In genomic region chr3:29171583-29171990, GRCh38 we compare ENCODE assay signal across 10 cellular contexts.
A peak's percentile ranks its signal among the peaks of the same experiment; 100 is the strongest.
DNase-seq lines count a peak whose midpoint lies in the region; ATAC-seq and TF ChIP-seq lines count a peak whose summit lies in the region.
"Had no signal": no experiment of that assay in that cellular context is flagged by ENCODE, and none has a peak within 500 bp of the region (broad histone marks: within the 10 kb centered on the region; RNA-seq: fewer than 3 reads in every experiment).

No MANE protein-coding gene starts in this region.

- H3K27me3 Mint-ChIP-seq in nephron progenitor cell (ENCODE audit: low read depth, poor library complexity), result no peaks in the 10 kb centered on the region

- H3K9me3 Mint-ChIP-seq in nephron progenitor cell, result peaks cover 9% of the 10 kb centered on the region

- DNase-seq in GM10248 (ENCODE audit: extremely low spot score) (peak; percentile 6), brain microvascular endothelial cell (peak; percentile 44), nephron progenitor cell (no peak), superior temporal gyrus (ENCODE audit: extremely low spot score) (no peak)
- no peak for DNase-seq in NK-92 treated with Interleukin-12 subunit alpha and Interleukin-12 subunit beta, amount 100 ng/mL, for 24 hours (lab: John Stamatoyannopoulos, UW)
- DNase-seq: NCI-H524, thyroid gland had no signal

- H3K36me3 Mint-ChIP-seq in nephron progenitor cell (ENCODE audit: low read depth), result peaks cover 4% of the 10 kb centered on the region

- H3K27ac ChIP-seq in brain microvascular endothelial cell, result peak overlapping the region; percentile 86

- in situ Hi-C loops in brain microvascular endothelial cell (cut with HindIII; ENCODE audit: low pct_ligation_motif_present, low sequenced_read_pairs), result no loop called here

- TF ChIP-seq CTCF in GM10248 (IDR thresholded peaks at IDR 0.05; ENCODE audit: control extremely low read depth, extremely low read depth, low read depth, missing control alignments), result no peak
- TF ChIP-seq CTCF in brain microvascular endothelial cell (IDR thresholded peaks at IDR 0.05; ENCODE audit: low read depth, low read length, missing control alignments), result no peak
- no peak for TF ChIP-seq CTCF in nephron progenitor cell (IDR thresholded peaks at IDR 0.05)

- H3K36me3 ChIP-seq in brain microvascular endothelial cell (replicated peaks), result no peaks in the 10 kb centered on the region
- H3K36me3 ChIP-seq: thyroid gland had no signal

- H3K27me3 ChIP-seq in brain microvascular endothelial cell (replicated peaks), result no peaks in the 10 kb centered on the region
- H3K27me3 ChIP-seq: thyroid gland had no signal

- peak overlapping the region; percentile 96 for H3K27ac Mint-ChIP-seq in nephron progenitor cell

- H3K4me3 ChIP-seq in brain microvascular endothelial cell (ENCODE audit: low read depth, low read length), result no peak overlapping the region
- H3K4me3 ChIP-seq: thyroid gland had no signal

- H3K4me1 Mint-ChIP-seq in nephron progenitor cell, result peaks cover 29% of the 10 kb centered on the region

- CTCF ChIA-PET in GM10248 (lab: Yijun Ruan, JAX), result interaction anchor here (1.5 kb wide), 1 partner anchor 25 kb away, joined by 4 read pairs; no protein-coding TSS in a partner anchor

- no peak overlapping the region for H3K4me3 Mint-ChIP-seq in nephron progenitor cell

- ATAC-seq in HG03565 (IDR thresholded peaks at IDR 0.05; ENCODE audit: unreplicated experiment) (peak; percentile 57), GM18498 (IDR thresholded peaks at IDR 0.05; ENCODE audit: unreplicated experiment) (no peak), HG02588 (IDR thresholded peaks at IDR 0.05; ENCODE audit: unreplicated experiment) (no peak)

- POLR2A ChIA-PET in GM10248 (lab: Yijun Ruan, JAX), result no interaction called here

Comparison
In these comparisons a context has a peak if more than half of its experiments do, and no peak if none do; other contexts are left out.
1. DNase-seq: peak in GM10248 (single experiment) and brain microvascular endothelial cell (single experiment); none in nephron progenitor cell (single experiment), superior temporal gyrus (single experiment) and NK-92 treated with Interleukin-12 subunit alpha and Interleukin-12 subunit beta, amount 100 ng/mL, for 24 hours (single experiment).